ENCODE assay signal across 32 cellular contexts in the genomic region with DNA sequence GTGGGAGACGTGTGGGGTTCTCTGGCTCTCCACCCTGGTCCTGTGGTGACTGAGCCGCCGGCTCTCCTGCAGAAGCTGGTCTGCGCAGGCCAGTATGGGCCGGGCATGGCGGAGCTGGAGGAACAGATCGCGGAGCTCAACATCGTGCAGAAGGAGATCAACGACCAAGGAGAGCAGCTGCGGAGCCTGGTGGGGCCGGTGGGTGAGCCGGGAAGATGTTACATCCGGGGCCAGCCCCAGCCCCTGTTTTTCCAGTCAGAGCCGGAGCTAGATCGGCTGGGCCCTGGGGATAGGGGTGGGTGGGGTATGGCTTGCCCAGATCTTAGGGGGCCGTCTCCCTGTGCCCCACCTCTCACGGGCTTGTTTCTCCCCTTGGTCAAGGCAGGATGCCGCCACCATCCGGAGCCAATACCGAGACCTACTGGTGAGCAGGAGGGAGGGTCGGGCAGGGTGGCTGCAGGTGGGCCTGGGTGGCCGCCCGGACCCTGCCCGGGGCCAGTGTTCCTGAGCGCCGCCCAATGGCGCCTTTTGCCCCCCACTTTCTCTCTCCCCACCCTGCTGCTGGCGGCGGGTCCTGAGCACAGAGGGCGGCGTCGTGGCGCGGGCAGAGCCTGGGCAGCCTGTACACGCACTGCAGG. TPM values are rescaled to one million over a fixed set of nuclear protein-coding genes. Genes with fewer than 3 reads are reported as not detected.
DNase-seq lines count a peak whose midpoint lies in the region; ATAC-seq and TF ChIP-seq lines count a peak whose summit lies in the region.
"Had no signal": no experiment of that assay in that cellular context is flagged by ENCODE, and none has a peak within 500 bp of the region (broad histone marks: within the 10 kb centered on the region; RNA-seq: fewer than 3 reads in every experiment).

No MANE protein-coding gene starts in this region.

- no peaks in the 10 kb centered on the region for H3K4me1 ChIP-seq in CD8-positive, alpha-beta T cell (ENCODE audit: insufficient read depth, low read length)
- H3K4me1 ChIP-seq in OCI-LY1 (ENCODE audit: insufficient read depth, low read length, severe bottlenecking) = peaks cover 6% of the 10 kb centered on the region
- peaks cover 0 to 6% (median 3%) of the 10 kb centered on the region in 4 donors for H3K4me1 ChIP-seq in sigmoid colon
- H3K4me1 ChIP-seq: foreskin keratinocyte, SJCRH30, vagina had no signal

- H4K20me1 ChIP-seq in OCI-LY1 (ENCODE audit: insufficient read depth, low read length) = no peaks in the 10 kb centered on the region

- no peaks in the 10 kb centered on the region for H3K36me3 Mint-ChIP-seq in CD8-positive, alpha-beta T cell

- no peaks in the 10 kb centered on the region for H3F3A ChIP-seq in OCI-LY1 (ENCODE audit: insufficient read depth, low read length)

- WGBS in sigmoid colon, 2 donors = 73 to 75% methylated on average over 36 of the region's 36 CpGs

- H3K27ac ChIP-seq in CD8-positive, alpha-beta T cell (ENCODE audit: low read depth, low read length) = no peak overlapping the region
- H3K27ac ChIP-seq in OCI-LY1 (ENCODE audit: low read depth, low read length, poor library complexity, severe bottlenecking) (no peak overlapping the region), sigmoid colon (no peak overlapping the region)
- H3K27ac ChIP-seq: esophagus squamous epithelium, foreskin keratinocyte, heart right ventricle, lower lobe of right lung, ovary, SJCRH30, stomach, thyroid gland, vagina, WERI-Rb-1 had no signal

- ATAC-seq in CD8-positive, alpha-beta T cell = no peak
- ATAC-seq in esophagus mucosa = no peak
- no peak for ATAC-seq in HG02852 (IDR thresholded peaks at IDR 0.05; ENCODE audit: unreplicated experiment)
- ATAC-seq: foreskin keratinocyte, GM12878, HCT116, lower lobe of right lung had no signal

- no peaks in the 10 kb centered on the region for H3K9me3 ChIP-seq in CD8-positive, alpha-beta T cell (ENCODE audit: low read length)
- H3K9me3 ChIP-seq in OCI-LY1 (ENCODE audit: low read length) = no peaks in the 10 kb centered on the region
- no peaks in the 10 kb centered on the region for H3K9me3 ChIP-seq in sigmoid colon
- H3K9me3 ChIP-seq: esophagus squamous epithelium, heart right ventricle, lower lobe of right lung, ovary, SJCRH30, stomach, thyroid gland, vagina had no signal

- H3K4me3 ChIP-seq in CD8-positive, alpha-beta T cell (ENCODE audit: low read depth, low read length) = no peak overlapping the region
- no peak overlapping the region for H3K4me3 ChIP-seq in OCI-LY1 (ENCODE audit: low read depth, low read length, poor library complexity, severe bottlenecking)
- no peak overlapping the region for H3K4me3 ChIP-seq in sigmoid colon
- H3K4me3 ChIP-seq: esophagus squamous epithelium, GM12878, heart right ventricle, lower lobe of right lung, ovary, SJCRH30, smooth muscle cell, stomach, thyroid gland, vagina had no signal

- peak overlapping the region; percentile 47 for H3K4me2 ChIP-seq in OCI-LY1 (ENCODE audit: low read length)
- H3K4me2 ChIP-seq: smooth muscle cell had no signal

- H2AFZ ChIP-seq in OCI-LY1 (ENCODE audit: low read length) = no peak overlapping the region

- H3K9me2 ChIP-seq in OCI-LY1 (ENCODE audit: low read depth, low read length) = no peaks in the 10 kb centered on the region

- H3K27me3 Mint-ChIP-seq in CD8-positive, alpha-beta T cell (ENCODE audit: low read depth) = peaks cover 4% of the 10 kb centered on the region

- H3K27ac Mint-ChIP-seq in CD8-positive, alpha-beta T cell = no peak overlapping the region

- CTCF ChIA-PET in CD8-positive, alpha-beta T cell (lab: Charles Lee) = no interaction called here

- TF ChIP-seq CTCF in CD8-positive, alpha-beta T cell (IDR thresholded peaks at IDR 0.05) = no peak
- no peak for TF ChIP-seq CTCF in OCI-LY1 (IDR thresholded peaks at IDR 0.05; ENCODE audit: low read length)
- TF ChIP-seq CTCF in sigmoid colon (IDR thresholded peaks at IDR 0.05) = no peak

- no peak for TF ChIP-seq EP300 in sigmoid colon (IDR thresholded peaks at IDR 0.05)

- no peaks in the 10 kb centered on the region for H3K27me3 ChIP-seq in CD8-positive, alpha-beta T cell (ENCODE audit: insufficient read depth, low read length)
- no peaks in the 10 kb centered on the region; the same call in 1 of the 2 replicates for H3K27me3 ChIP-seq in OCI-LY1 (ENCODE audit: insufficient read depth, low read length)
- H3K27me3 ChIP-seq in sigmoid colon = peaks cover 8 to 47% (median 25%) of the 10 kb centered on the region in 3 donors
- H3K27me3 ChIP-seq: ovary, thyroid gland, vagina had no signal

- H3K4me1 Mint-ChIP-seq in CD8-positive, alpha-beta T cell (ENCODE audit: low read depth) = no peaks in the 10 kb centered on the region

- TF ChIP-seq POLR2A in sigmoid colon (IDR thresholded peaks at IDR 0.05) = no peak

- POLR2A ChIA-PET in CD8-positive, alpha-beta T cell (lab: Charles Lee) = no interaction called here

- no peaks in the 10 kb centered on the region for H3K79me2 ChIP-seq in OCI-LY1 (ENCODE audit: insufficient read depth, low read length)

- no peaks in the 10 kb centered on the region for H3K36me3 ChIP-seq in CD8-positive, alpha-beta T cell (ENCODE audit: insufficient read depth, low read length)
- H3K36me3 ChIP-seq in OCI-LY1 (ENCODE audit: insufficient read depth, low read length) = no peaks in the 10 kb centered on the region
- no peaks in the 10 kb centered on the region for H3K36me3 ChIP-seq in sigmoid colon
- H3K36me3 ChIP-seq: heart right ventricle, lower lobe of right lung, ovary, SJCRH30, stomach, thyroid gland, vagina, WERI-Rb-1 had no signal

- no peak for DNase-seq in CD8-positive, alpha-beta T cell
- DNase-seq in germinal center (ENCODE audit: low spot score) (peak; percentile 0), sigmoid colon (peak; percentile 58), GF-D8 (lab: John Stamatoyannopoulos, UW) (no peak), SIG-M5 treated with dmso at 0.1 percent for 504 hours (lab: John Stamatoyannopoulos, UW; ENCODE audit: unreplicated experiment) (no peak)
- DNase-seq: activated gamma-delta T cell treated with Interleukin-2 at 50 U/mL for 16 hours; activated T-cell treated with anti-CD3 and anti-CD28 coated beads, Interleukin-2, amount 50 U/mL, for 4 hours; cortex of kidney; DMS 273 treated with DMSO at 0.1 percent for 48 hours; esophagus squamous epithelium; foreskin keratinocyte; heart right ventricle; lower lobe of right lung; NCI-H1930; NCI-H526; nephron progenitor cell; NK-92 treated with Interleukin-12 subunit alpha and Interleukin-12 subunit beta, amount 100 ng/mL, for 24 hours; ovary; SJCRH30; stomach; SW 1271; T-helper 9 cell; thyroid gland; WERI-Rb-1 had no signal

- peak overlapping the region; percentile 45 for H3K4me3 Mint-ChIP-seq in CD8-positive, alpha-beta T cell
- H3K4me3 Mint-ChIP-seq: nephron progenitor cell had no signal

- intact Hi-C loops in CD8-positive, alpha-beta T cell (cut with DNase I, micrococcal nuclease) = no loop called here
- intact Hi-C loops in sigmoid colon (cut with DNase I) = no loop called here

- H3K9me3 Mint-ChIP-seq in CD8-positive, alpha-beta T cell = no peaks in the 10 kb centered on the region
- H3K9me3 Mint-ChIP-seq: activated T-cell treated with anti-CD3 and anti-CD28 coated beads, Interleukin-2, amount 50 U/mL, for 4 hours; nephron progenitor cell had no signal

- no peak overlapping the region; the same call in 1 of the 2 replicates for H3K9ac ChIP-seq in OCI-LY1 (ENCODE audit: low read length)

RNA-seq across cellular contexts. Expression of gene EVPLL, which starts 5.0 kb away (rescaled TPM):
- total RNA-seq in CD8-positive, alpha-beta T cell = not detected
- total RNA-seq in sigmoid colon = not detected
- polyA plus RNA-seq in sigmoid colon = under 1 TPM in 2 of 3 donors, not detected in 1; 0.28 to 0.60 TPM
- total RNA-seq in esophagus mucosa = 5.3 TPM
- total RNA-seq: astrocyte, GM12878, heart right ventricle, ovary, SJCRH30, smooth muscle cell had no signal
- polyA plus RNA-seq: GM12878, ovary, smooth muscle cell had no signal

RNA-seq across cellular contexts. Expression of gene SHMT1, which starts 19.2 kb away (rescaled TPM):
- 1 to 10 TPM; 5.7 to 6.1 TPM for total RNA-seq in CD8-positive, alpha-beta T cell
- total RNA-seq in sigmoid colon (10 to 100 TPM; 21.9 to 34.2 (median 26.9) TPM), esophagus mucosa (67.1 TPM)
- 10 to 100 TPM; 16.2 to 34.8 (median 24.7) TPM for polyA plus RNA-seq in sigmoid colon

Comparison
In these comparisons a context has a peak if more than half of its experiments do, and no peak if none do; other contexts are left out.
1. DNase-seq: peak in germinal center (single experiment) and sigmoid colon (single experiment); none in CD8-positive, alpha-beta T cell (0 of 7), GF-D8 (single experiment) and SIG-M5 treated with dmso at 0.1 percent for 504 hours (single experiment).